Comparison of ENCODE assay signal across 8 cellular contexts in the genomic region with DNA sequence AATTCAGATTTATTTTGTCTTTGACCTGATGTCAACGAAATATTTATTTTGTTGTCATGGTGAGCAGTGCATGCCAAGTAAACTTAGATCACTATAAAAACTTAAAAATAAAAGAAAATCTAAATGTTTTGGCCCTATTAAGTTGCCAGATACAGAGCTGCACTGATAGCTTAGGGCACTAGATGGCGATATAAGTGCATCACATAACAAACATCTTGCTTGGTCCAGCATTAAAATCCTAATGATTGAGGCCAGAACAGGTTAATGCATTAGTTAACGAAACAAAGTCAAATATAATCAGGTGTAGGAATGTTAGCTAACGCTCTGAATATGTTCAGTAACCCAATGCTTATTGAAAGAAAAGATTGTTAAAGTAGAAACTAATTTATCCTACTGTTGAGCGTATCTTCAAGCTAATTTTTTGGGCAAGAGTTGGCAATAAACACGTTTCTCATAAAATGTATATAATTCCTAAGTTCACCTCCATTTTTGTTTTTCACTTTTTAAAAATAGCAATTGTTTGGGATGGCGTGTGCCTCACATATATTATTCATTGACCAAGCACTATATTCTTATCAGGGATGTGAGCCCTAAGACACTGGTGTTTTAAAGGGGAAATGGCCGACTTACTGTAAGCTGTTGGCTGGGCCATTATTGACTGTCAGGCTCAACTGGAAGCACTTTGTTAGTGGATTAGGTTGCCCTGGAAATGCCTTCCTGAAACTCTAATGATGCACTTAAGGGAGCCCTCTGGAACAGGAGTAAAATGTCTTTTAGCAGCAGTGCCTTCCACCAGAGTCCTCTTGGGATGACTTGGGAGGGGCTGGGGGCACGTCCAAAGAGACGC. TPM values are rescaled to one million over a fixed set of nuclear protein-coding genes. Genes with fewer than 3 reads are reported as not detected.
DNase-seq lines count a peak whose midpoint lies in the region; ATAC-seq and TF ChIP-seq lines count a peak whose summit lies in the region.

No MANE protein-coding gene starts in this region.

- TF ChIP-seq RAD21 in Ishikawa (IDR thresholded peaks at IDR 0.05; ENCODE audit: low read depth), result peak; percentile 85

- no peak overlapping the region for H3K27ac ChIP-seq in testis

- peaks cover 6% of the 10 kb centered on the region for H3K4me1 Mint-ChIP-seq in activated CD8-positive, alpha-beta memory T cell treated with anti-CD3 and anti-CD28 coated beads, Interleukin-2, amount 10 ng/mL, durations not matched to agents 7 days and 5 days

- H3K36me3 ChIP-seq in kidney epithelial cell (ENCODE audit: control insufficient read depth, insufficient read depth, low read length) (no peaks in the 10 kb centered on the region), testis (ENCODE audit: low read depth, missing control alignments) (no peaks in the 10 kb centered on the region)

- H3K27ac Mint-ChIP-seq in activated CD8-positive, alpha-beta memory T cell treated with anti-CD3 and anti-CD28 coated beads, Interleukin-2, amount 10 ng/mL, durations not matched to agents 7 days and 5 days, result no peak overlapping the region

- peak; percentile 48 for DNase-seq in activated CD8-positive, alpha-beta memory T cell treated with anti-CD3 and anti-CD28 coated beads, Interleukin-2, amount 10 ng/mL, durations not matched to agents 7 days and 5 days
- DNase-seq in activated CD8-positive, alpha-beta memory T cell treated with anti-CD3 and anti-CD28 coated beads, Interleukin-2, amount 50 U/mL, for 48 hours, result no peak
- peak; percentile 70 for DNase-seq in RKO (ENCODE audit: low spot score)
- peak; percentile 84 to 90 for DNase-seq in cardiac fibroblast (ENCODE audit: low read depth in 2 of 2)
- no peak for DNase-seq in kidney epithelial cell (ENCODE audit: low read depth)
- DNase-seq in testis, result peak; percentile 71

- no peaks in the 10 kb centered on the region for H3K9me3 ChIP-seq in testis

- H3K4me1 ChIP-seq in testis, result peaks cover 8% of the 10 kb centered on the region

- no peak for TF ChIP-seq EP300 in Ishikawa (IDR thresholded peaks at IDR 0.05; ENCODE audit: borderline replicate concordance)

- no peak for TF ChIP-seq POLR2A in testis (IDR thresholded peaks at IDR 0.05)

- H3K27me3 ChIP-seq in kidney epithelial cell (ENCODE audit: control insufficient read depth, insufficient read depth, low read length), result no peaks in the 10 kb centered on the region
- no peaks in the 10 kb centered on the region for H3K27me3 ChIP-seq in testis

- peak; percentile 87 for TF ChIP-seq CTCF in cardiac fibroblast (IDR thresholded peaks at IDR 0.05; ENCODE audit: low read depth, low read length)
- TF ChIP-seq CTCF in kidney epithelial cell (IDR thresholded peaks at IDR 0.05; ENCODE audit: insufficient read depth, low read length, poor library complexity, severe bottlenecking), result peak; percentile 81
- peak; percentile 61 to 80 (median 69) for TF ChIP-seq CTCF in testis (IDR thresholded peaks at IDR 0.05)

- no peak overlapping the region for H3K4me3 Mint-ChIP-seq in activated CD8-positive, alpha-beta memory T cell treated with anti-CD3 and anti-CD28 coated beads, Interleukin-2, amount 10 ng/mL, durations not matched to agents 7 days and 5 days

- intact Hi-C loops in testis (cut with DNase I; ENCODE audit: low total_unique reads), result no loop called here

- CTCF ChIA-PET in activated CD8-positive, alpha-beta memory T cell treated with anti-CD3 and anti-CD28 coated beads, Interleukin-2, amount 10 ng/mL, durations not matched to agents 7 days and 5 days (lab: Charles Lee), result interaction anchor here (0.6 to 2.1 kb wide), 17 partner anchors 8 to 1849 kb away, joined by 3 to 16 read pairs (median 3); a partner anchor contains a TSS

- H3K27me3 Mint-ChIP-seq in activated CD8-positive, alpha-beta memory T cell treated with anti-CD3 and anti-CD28 coated beads, Interleukin-2, amount 10 ng/mL, durations not matched to agents 7 days and 5 days, result peaks cover 55% of the 10 kb centered on the region

- peak; percentile 72 for ATAC-seq in activated CD8-positive, alpha-beta memory T cell treated with anti-CD3 and anti-CD28 coated beads, Interleukin-2, amount 10 ng/mL, durations not matched to agents 7 days and 5 days
- ATAC-seq in GM21528 (IDR thresholded peaks at IDR 0.05; ENCODE audit: low FRiP score, unreplicated experiment), result peak; percentile 80

- H3K9me3 Mint-ChIP-seq in activated CD8-positive, alpha-beta memory T cell treated with anti-CD3 and anti-CD28 coated beads, Interleukin-2, amount 10 ng/mL, durations not matched to agents 7 days and 5 days (ENCODE audit: low read depth), result no peaks in the 10 kb centered on the region

- H3K4me3 ChIP-seq in cardiac fibroblast (replicated peaks in 1 of 2; ENCODE audit: low read depth in 2 of 2, low read length in 2 of 2) (no peak overlapping the region), kidney epithelial cell (ENCODE audit: low read depth, low read length) (no peak overlapping the region), testis (no peak overlapping the region)

- H3K36me3 Mint-ChIP-seq in activated CD8-positive, alpha-beta memory T cell treated with anti-CD3 and anti-CD28 coated beads, Interleukin-2, amount 10 ng/mL, durations not matched to agents 7 days and 5 days, result no peaks in the 10 kb centered on the region

- 31 to 35% methylated on average over 10 of the region's 10 CpGs for WGBS in testis, 2 donors

TF ChIP-seq in Ishikawa, 13 proteins besides CTCF, POLR2A, EP300 and RAD21:
- no peak for TF ChIP-seq TCF12 (IDR thresholded peaks at IDR 0.05; ENCODE audit: low read depth)
- TF ChIP-seq, protein P1, sequence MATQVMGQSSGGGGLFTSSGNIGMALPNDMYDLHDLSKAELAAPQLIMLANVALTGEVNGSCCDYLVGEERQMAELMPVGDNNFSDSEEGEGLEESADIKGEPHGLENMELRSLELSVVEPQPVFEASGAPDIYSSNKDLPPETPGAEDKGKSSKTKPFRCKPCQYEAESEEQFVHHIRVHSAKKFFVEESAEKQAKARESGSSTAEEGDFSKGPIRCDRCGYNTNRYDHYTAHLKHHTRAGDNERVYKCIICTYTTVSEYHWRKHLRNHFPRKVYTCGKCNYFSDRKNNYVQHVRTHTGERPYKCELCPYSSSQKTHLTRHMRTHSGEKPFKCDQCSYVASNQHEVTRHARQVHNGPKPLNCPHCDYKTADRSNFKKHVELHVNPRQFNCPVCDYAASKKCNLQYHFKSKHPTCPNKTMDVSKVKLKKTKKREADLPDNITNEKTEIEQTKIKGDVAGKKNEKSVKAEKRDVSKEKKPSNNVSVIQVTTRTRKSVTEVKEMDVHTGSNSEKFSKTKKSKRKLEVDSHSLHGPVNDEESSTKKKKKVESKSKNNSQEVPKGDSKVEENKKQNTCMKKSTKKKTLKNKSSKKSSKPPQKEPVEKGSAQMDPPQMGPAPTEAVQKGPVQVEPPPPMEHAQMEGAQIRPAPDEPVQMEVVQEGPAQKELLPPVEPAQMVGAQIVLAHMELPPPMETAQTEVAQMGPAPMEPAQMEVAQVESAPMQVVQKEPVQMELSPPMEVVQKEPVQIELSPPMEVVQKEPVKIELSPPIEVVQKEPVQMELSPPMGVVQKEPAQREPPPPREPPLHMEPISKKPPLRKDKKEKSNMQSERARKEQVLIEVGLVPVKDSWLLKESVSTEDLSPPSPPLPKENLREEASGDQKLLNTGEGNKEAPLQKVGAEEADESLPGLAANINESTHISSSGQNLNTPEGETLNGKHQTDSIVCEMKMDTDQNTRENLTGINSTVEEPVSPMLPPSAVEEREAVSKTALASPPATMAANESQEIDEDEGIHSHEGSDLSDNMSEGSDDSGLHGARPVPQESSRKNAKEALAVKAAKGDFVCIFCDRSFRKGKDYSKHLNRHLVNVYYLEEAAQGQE (IDR thresholded peaks at IDR 0.05; ENCODE audit: low read depth), result no peak
- no peak for TF ChIP-seq CEBPB (IDR thresholded peaks at IDR 0.05)

RNA-seq across cellular contexts. Expression of a gene that starts 33.3 kb away (rescaled TPM):
- under 1 TPM; 0.12 to 0.19 TPM for total RNA-seq in activated CD8-positive, alpha-beta memory T cell treated with anti-CD3 and anti-CD28 coated beads, Interleukin-2, amount 10 ng/mL, durations not matched to agents 7 days and 5 days
- total RNA-seq in kidney epithelial cell (1.1 and 1.4 TPM in 2 replicates), testis (1 to 10 TPM; 1.4 to 2.7 TPM)
- 3.2 TPM for polyA plus RNA-seq in testis (ENCODE audit: insufficient read depth, low read depth, low replicate concordance)

RNA-seq across cellular contexts. Expression of a gene that starts 33.5 kb away (rescaled TPM):
- total RNA-seq in activated CD8-positive, alpha-beta memory T cell treated with anti-CD3 and anti-CD28 coated beads, Interleukin-2, amount 10 ng/mL, durations not matched to agents 7 days and 5 days, result 10 to 100 TPM; 26.9 to 34.3 TPM
- total RNA-seq in kidney epithelial cell, result 41.1 and 68.5 TPM in 2 replicates
- total RNA-seq in testis, result 10 to 100 TPM; 42.4 to 54.4 TPM
- 62.3 TPM for polyA plus RNA-seq in testis (ENCODE audit: insufficient read depth, low read depth, low replicate concordance)

Comparison
In these comparisons a context has a peak if more than half of its experiments do, and no peak if none do; other contexts are left out.
1. DNase-seq: peak in activated CD8-positive, alpha-beta memory T cell treated with anti-CD3 and anti-CD28 coated beads, Interleukin-2, amount 10 ng/mL, durations not matched to agents 7 days and 5 days (single experiment), RKO (single experiment), cardiac fibroblast (2 of 2) and testis (single experiment); none in activated CD8-positive, alpha-beta memory T cell treated with anti-CD3 and anti-CD28 coated beads, Interleukin-2, amount 50 U/mL, for 48 hours (single experiment) and kidney epithelial cell (single experiment).
2. Peak in every context shown above with its lines, with median percentiles within 50 percentile points of each other: CTCF ChIP-seq.